In the genomic region with DNA sequence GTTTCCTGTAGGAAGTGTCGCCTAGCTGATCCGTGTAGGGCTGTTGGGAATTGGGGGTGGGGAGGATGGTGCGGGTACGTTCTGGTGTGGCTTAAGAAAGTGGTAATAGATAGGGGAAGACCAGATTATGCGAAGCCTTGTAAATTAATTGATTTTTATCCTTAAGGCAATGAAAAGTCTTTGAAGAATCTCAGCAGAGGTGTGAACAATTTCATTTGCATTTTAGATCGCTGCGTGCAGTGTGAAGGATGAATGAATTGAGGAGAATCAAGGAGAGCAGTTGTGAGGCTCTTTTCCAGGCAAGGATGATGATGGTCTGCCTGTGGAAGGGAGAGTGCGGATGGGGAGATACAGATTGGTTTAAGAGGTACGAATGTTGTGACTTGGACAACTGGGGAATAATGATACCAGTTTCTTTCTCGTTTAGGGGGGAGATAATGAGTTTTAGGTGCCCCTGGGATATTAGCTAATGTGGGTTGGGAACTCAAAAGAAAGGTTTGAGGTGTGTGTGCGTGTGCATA, we compare ENCODE assay signal across 8 cellular contexts. TPM values are rescaled to one million over a fixed set of nuclear protein-coding genes. Genes with fewer than 3 reads are reported as not detected.
DNase-seq lines count a peak whose midpoint lies in the region; ATAC-seq and TF ChIP-seq lines count a peak whose summit lies in the region.

No MANE protein-coding gene starts in this region.

- peaks cover 16 to 49% of the 10 kb centered on the region in 2 donors for H3K4me1 ChIP-seq in adrenal gland (replicated peaks in 1 of 2)
- peaks cover 0 to 15% (median 2%) of the 10 kb centered on the region in 4 donors for H3K4me1 ChIP-seq in right lobe of liver

- H3K4me3 ChIP-seq in AG10803 (ENCODE audit: low read length) (peak overlapping the region; percentile 97), adrenal gland (peak overlapping the region; percentile 7 to 91 (median 76)), right lobe of liver (peak overlapping the region; percentile 51 to 82 (median 73))

- H3K27me3 ChIP-seq in adrenal gland (no peaks in the 10 kb centered on the region), right lobe of liver (no peaks in the 10 kb centered on the region)

- H3K36me3 ChIP-seq in adrenal gland (replicated peaks in 1 of 2) = peaks cover 0 to 17% of the 10 kb centered on the region in 2 donors
- peaks cover 0 to 11% (median 0%) of the 10 kb centered on the region in 4 donors for H3K36me3 ChIP-seq in right lobe of liver

- TF ChIP-seq CTCF in AG10803 (conservative IDR thresholded peaks at IDR 0.05; ENCODE audit: low read length) (no peak), adrenal gland (IDR thresholded peaks at IDR 0.05) (no peak), right lobe of liver (IDR thresholded peaks at IDR 0.05) (no peak)

- H3K27ac ChIP-seq in adrenal gland (peak overlapping the region; percentile 71 to 99 (median 97)), right lobe of liver (peak overlapping the region; percentile 81 to 94 (median 93))

- no peaks in the 10 kb centered on the region for H3K9me3 ChIP-seq in adrenal gland (replicated peaks in 1 of 3)
- no peaks in the 10 kb centered on the region for H3K9me3 ChIP-seq in right lobe of liver

- intact Hi-C loops in adrenal gland (cut with DNase I) (no loop called here), right lobe of liver (cut with DNase I) (no loop called here)

- 4 to 5% (median 5%) methylated on average over 11 of the region's 11 CpGs for WGBS in adrenal gland, 4 donors
- WGBS in right lobe of liver (ENCODE audit: insufficient coverage, low coverage, low lambda C conversion rate, missing lambda C conversion rate) = 7% methylated on average over 11 of the region's 11 CpGs

- no peak for DNase-seq in AG10803 (ENCODE audit: low read depth)
- DNase-seq in adrenal gland = no peak
- DNase-seq in right lobe of liver = no peak
- DNase-seq in T-helper 9 cell = no peak
- DNase-seq in NCI-H345 (lab: John Stamatoyannopoulos, UW) = no peak
- no peak for DNase-seq in NCI-H1092 (lab: John Stamatoyannopoulos, UW)

- ATAC-seq in HG02884 (IDR thresholded peaks at IDR 0.05; ENCODE audit: unreplicated experiment) = peak; percentile 9
- no peak for ATAC-seq in right lobe of liver
- ATAC-seq in HG03039 (IDR thresholded peaks at IDR 0.05; ENCODE audit: unreplicated experiment) = no peak

- no peak for TF ChIP-seq POLR2A in adrenal gland (IDR thresholded peaks at IDR 0.05)
- no peak for TF ChIP-seq POLR2A in right lobe of liver (IDR thresholded peaks at IDR 0.05)

RNA-seq across cellular contexts. Expression of gene DEDD, which starts 0.8 kb away (rescaled TPM):
- 10 to 100 TPM; 24.2 to 38.2 (median 32.9) TPM for total RNA-seq in adrenal gland
- polyA plus RNA-seq in adrenal gland = 10 to 100 TPM; 30.9 to 35.0 (median 33.1) TPM
- total RNA-seq in right lobe of liver = 10 to 100 TPM; 13.8 to 22.0 (median 16.6) TPM

RNA-seq across cellular contexts. Expression of gene NIT1, which starts 15.4 kb away (rescaled TPM):
- total RNA-seq in adrenal gland = 100 to 1,000 TPM in 5 of 8 donors, 10 to 100 TPM in 3; 77.1 to 122 (median 104) TPM
- polyA plus RNA-seq in adrenal gland = 100 to 1,000 TPM in 1 of 3 donors, 10 to 100 TPM in 2; 72.2 to 147 (median 88.6) TPM
- total RNA-seq in right lobe of liver = 10 to 100 TPM; 36.9 to 67.8 (median 45.8) TPM

RNA-seq across cellular contexts. Expression of gene PFDN2, which starts 15.4 kb away (rescaled TPM):
- total RNA-seq in adrenal gland = 100 to 1,000 TPM in 1 of 8 donors, 10 to 100 TPM in 7; 33.6 to 103 (median 53.7) TPM
- 100 to 1,000 TPM in 2 of 3 donors, 10 to 100 TPM in 1; 85.9 to 452 (median 363) TPM for polyA plus RNA-seq in adrenal gland
- 10 to 100 TPM; 16.6 to 37.5 (median 25.8) TPM for total RNA-seq in right lobe of liver

RNA-seq across cellular contexts. Expression of gene UFC1, which starts 20.5 kb away (rescaled TPM):
- 100 to 1,000 TPM in 5 of 8 donors, 10 to 100 TPM in 3; 59.0 to 127 (median 103) TPM for total RNA-seq in adrenal gland
- 100 to 1,000 TPM; 121 to 166 (median 126) TPM for polyA plus RNA-seq in adrenal gland
- 10 to 100 TPM; 24.6 to 37.7 (median 35.3) TPM for total RNA-seq in right lobe of liver

RNA-seq across cellular contexts. Expression of gene USP21, which starts 26.0 kb away (rescaled TPM):
- total RNA-seq in adrenal gland (10 to 100 TPM; 14.0 to 44.0 (median 28.2) TPM), right lobe of liver (10 to 100 TPM in 1 of 6 experiments, 1 to 10 TPM in 5; 6.9 to 11.1 (median 8.8) TPM)
- 10 to 100 TPM; 19.3 to 44.9 (median 41.5) TPM for polyA plus RNA-seq in adrenal gland
